In the genomic region with DNA sequence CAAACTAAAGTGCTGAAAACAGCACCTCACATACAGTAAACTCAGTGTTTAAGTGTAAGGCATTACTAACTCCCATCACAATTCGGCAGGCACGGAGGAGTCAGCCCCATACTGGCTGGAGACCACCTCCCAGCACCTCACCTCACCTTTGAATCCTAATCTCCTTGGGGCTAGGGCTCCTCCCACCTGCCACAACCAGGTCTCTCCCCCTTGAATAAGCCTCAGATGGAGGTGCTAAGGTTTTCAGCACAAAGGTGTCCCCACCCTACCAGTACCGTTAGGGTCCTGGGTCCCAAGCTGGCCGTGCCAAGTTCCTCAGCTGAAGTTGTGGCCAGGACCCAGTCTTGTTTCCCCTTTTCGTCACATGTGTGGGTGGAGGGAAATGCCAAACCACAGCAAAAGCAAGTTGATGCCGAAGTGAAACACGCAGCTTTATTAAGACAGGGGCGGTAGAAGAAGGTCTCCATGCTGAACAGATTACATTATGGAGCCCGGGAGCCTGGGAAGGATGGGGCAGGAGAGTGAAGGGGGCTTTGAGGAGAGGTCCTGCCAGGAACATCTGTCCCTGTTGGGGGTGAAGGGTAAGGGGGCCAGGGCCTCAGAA, we compare ENCODE assay signal across 8 cellular contexts. TPM values are rescaled to one million over a fixed set of nuclear protein-coding genes. Genes with fewer than 3 reads are reported as not detected.
DNase-seq lines count a peak whose midpoint lies in the region; ATAC-seq, FAIRE-seq and TF ChIP-seq lines count a peak whose summit lies in the region.

A gene with protein sequence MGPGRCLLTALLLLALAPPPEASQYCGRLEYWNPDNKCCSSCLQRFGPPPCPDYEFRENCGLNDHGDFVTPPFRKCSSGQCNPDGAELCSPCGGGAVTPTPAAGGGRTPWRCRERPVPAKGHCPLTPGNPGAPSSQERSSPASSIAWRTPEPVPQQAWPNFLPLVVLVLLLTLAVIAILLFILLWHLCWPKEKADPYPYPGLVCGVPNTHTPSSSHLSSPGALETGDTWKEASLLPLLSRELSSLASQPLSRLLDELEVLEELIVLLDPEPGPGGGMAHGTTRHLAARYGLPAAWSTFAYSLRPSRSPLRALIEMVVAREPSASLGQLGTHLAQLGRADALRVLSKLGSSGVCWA (minus strand): TSS at position 332 of the 604 bp plus-strand sequence. CDS start 1,272 bp downstream, outside the sequence.

- no peak for TF ChIP-seq RAD21 in neural cell (conservative IDR thresholded peaks at IDR 0.05)

- no peaks in the 10 kb centered on the region for H3K27me3 Mint-ChIP-seq in T-helper 17 cell

- TF ChIP-seq CTCF in ascending aorta (IDR thresholded peaks at IDR 0.05) (no peak), neural cell (IDR thresholded peaks at IDR 0.05; ENCODE audit: poor library complexity, severe bottlenecking) (no peak), tibial nerve (IDR thresholded peaks at IDR 0.05) (no peak)

- no peaks in the 10 kb centered on the region for H4K20me1 ChIP-seq in neural cell (ENCODE audit: insufficient read depth)

- WGBS in tibial nerve, 2 donors = 55 to 78% methylated on average over 9 of the region's 9 CpGs

- no peaks in the 10 kb centered on the region for H3F3A ChIP-seq in neural cell (ENCODE audit: insufficient read depth, low read length, poor library complexity, severe bottlenecking)

- H3K9ac ChIP-seq in neural cell (ENCODE audit: low read length) = peak within 1 kb of the TSS; percentile 67

- no peaks in the 10 kb centered on the region for H3K9me2 ChIP-seq in neural cell (ENCODE audit: insufficient read depth, low read length)

- peaks cover 14% of the 10 kb centered on the region for H3K79me2 ChIP-seq in neural cell (replicated peaks; ENCODE audit: insufficient read depth, low read length)

- intact Hi-C loops in ascending aorta (cut with DNase I) = loop anchor here (5.0 to 10.0 kb wide), 5 partner anchors 100 to 597 kb away; a partner anchor contains a TSS

- no peak for ATAC-seq in GM18505 (IDR thresholded peaks at IDR 0.05; ENCODE audit: unreplicated experiment)
- ATAC-seq in T-helper 17 cell = peak; percentile 6
- ATAC-seq in HG03439 (IDR thresholded peaks at IDR 0.05; ENCODE audit: unreplicated experiment) = no peak

- H3K36me3 Mint-ChIP-seq in T-helper 17 cell (ENCODE audit: low read depth) = peaks cover 4% of the 10 kb centered on the region

- TF ChIP-seq EP300 in neural cell (conservative IDR thresholded peaks at IDR 0.05; ENCODE audit: poor library complexity, severe bottlenecking) = no peak
- no peak for TF ChIP-seq EP300 in tibial nerve (IDR thresholded peaks at IDR 0.05)

- H3K4me1 ChIP-seq in ascending aorta = peaks cover 10 to 25% of the 10 kb centered on the region in 2 donors
- peaks cover 0 to 47% (median 32%) of the 10 kb centered on the region in 4 donors for H3K4me1 ChIP-seq in tibial nerve

- H3K36me3 ChIP-seq in ascending aorta = peaks cover 6 to 16% of the 10 kb centered on the region in 2 donors
- H3K36me3 ChIP-seq in neural cell (ENCODE audit: insufficient read depth, low read length) = no peaks in the 10 kb centered on the region
- H3K36me3 ChIP-seq in tibial nerve = peaks cover 3 to 26% (median 4%) of the 10 kb centered on the region in 3 donors

- H3K4me1 Mint-ChIP-seq in T-helper 17 cell = peaks cover 48% of the 10 kb centered on the region

- TF ChIP-seq POLR2A in GM18505 (IDR thresholded peaks at IDR 0.05; ENCODE audit: borderline replicate concordance, extremely low read depth, insufficient read depth, insufficient read length) = peak; percentile 79
- TF ChIP-seq POLR2A in tibial nerve (IDR thresholded peaks at IDR 0.05) = no peak

- no peaks in the 10 kb centered on the region for H3K27me3 ChIP-seq in ascending aorta
- H3K27me3 ChIP-seq in neural cell (ENCODE audit: insufficient read depth, low read depth, low read length) = no peaks in the 10 kb centered on the region
- H3K27me3 ChIP-seq in tibial nerve = no peaks in the 10 kb centered on the region

- no peak for FAIRE-seq in urothelium cell line (lab: Jason Lieb, UNC)

- H3K27ac ChIP-seq in ascending aorta (peak within 1 kb of the TSS; percentile 81 to 85), neural cell (ENCODE audit: low read length) (no peak within 1 kb of the TSS), tibial nerve (peak within 1 kb of the TSS in 3 of 4 donors; percentile 77 to 89 (median 89))

- H3K4me3 Mint-ChIP-seq in T-helper 17 cell = peak within 1 kb of the TSS; percentile 96

- H3K4me2 ChIP-seq in neural cell (ENCODE audit: low read length) = peak within 1 kb of the TSS; percentile 39

- no peak within 1 kb of the TSS for H2AFZ ChIP-seq in neural cell (ENCODE audit: low read depth, low read length)

- DNase-seq in T-helper 17 cell (peak in 2 of 3 donors; percentile 30 to 48), ascending aorta (ENCODE audit: low spot score in 2 of 2) (no peak), tibial nerve (ENCODE audit: low spot score in 2 of 2) (no peak), urothelium cell line (ENCODE audit: low spot score) (no peak), D341Med (ENCODE audit: low spot score) (no peak)

- H3K4me3 ChIP-seq in ascending aorta (peak within 1 kb of the TSS; percentile 56 to 70), neural cell (ENCODE audit: low read length) (peak within 1 kb of the TSS; percentile 69), tibial nerve (peak within 1 kb of the TSS in 2 of 4 donors; percentile 65 to 75)

- H3K27ac Mint-ChIP-seq in T-helper 17 cell = peak within 1 kb of the TSS; percentile 100

- H3K9me3 ChIP-seq in T-helper 17 cell (ENCODE audit: control insufficient read depth, low read length, poor library complexity, severe bottlenecking) (no peaks in the 10 kb centered on the region), ascending aorta (no peaks in the 10 kb centered on the region), neural cell (ENCODE audit: low read length) (no peaks in the 10 kb centered on the region), tibial nerve (no peaks in the 10 kb centered on the region)

TF ChIP-seq in neural cell, 6 proteins besides CTCF, POLR2A, EP300 and RAD21:
- TF ChIP-seq TAF1 (IDR thresholded peaks at IDR 0.05; ENCODE audit: low read depth) (no peak), EZH2 (IDR thresholded peaks at IDR 0.05; ENCODE audit: borderline replicate concordance, insufficient read depth, low read length, poor library complexity, severe bottlenecking) (no peak), MXI1 (conservative IDR thresholded peaks at IDR 0.05; ENCODE audit: poor library complexity, severe bottlenecking) (no peak), POLR2AphosphoS5 (IDR thresholded peaks at IDR 0.05) (no peak), SMC3 (conservative IDR thresholded peaks at IDR 0.05; ENCODE audit: poor library complexity) (no peak)
- TF ChIP-seq, protein P1, sequence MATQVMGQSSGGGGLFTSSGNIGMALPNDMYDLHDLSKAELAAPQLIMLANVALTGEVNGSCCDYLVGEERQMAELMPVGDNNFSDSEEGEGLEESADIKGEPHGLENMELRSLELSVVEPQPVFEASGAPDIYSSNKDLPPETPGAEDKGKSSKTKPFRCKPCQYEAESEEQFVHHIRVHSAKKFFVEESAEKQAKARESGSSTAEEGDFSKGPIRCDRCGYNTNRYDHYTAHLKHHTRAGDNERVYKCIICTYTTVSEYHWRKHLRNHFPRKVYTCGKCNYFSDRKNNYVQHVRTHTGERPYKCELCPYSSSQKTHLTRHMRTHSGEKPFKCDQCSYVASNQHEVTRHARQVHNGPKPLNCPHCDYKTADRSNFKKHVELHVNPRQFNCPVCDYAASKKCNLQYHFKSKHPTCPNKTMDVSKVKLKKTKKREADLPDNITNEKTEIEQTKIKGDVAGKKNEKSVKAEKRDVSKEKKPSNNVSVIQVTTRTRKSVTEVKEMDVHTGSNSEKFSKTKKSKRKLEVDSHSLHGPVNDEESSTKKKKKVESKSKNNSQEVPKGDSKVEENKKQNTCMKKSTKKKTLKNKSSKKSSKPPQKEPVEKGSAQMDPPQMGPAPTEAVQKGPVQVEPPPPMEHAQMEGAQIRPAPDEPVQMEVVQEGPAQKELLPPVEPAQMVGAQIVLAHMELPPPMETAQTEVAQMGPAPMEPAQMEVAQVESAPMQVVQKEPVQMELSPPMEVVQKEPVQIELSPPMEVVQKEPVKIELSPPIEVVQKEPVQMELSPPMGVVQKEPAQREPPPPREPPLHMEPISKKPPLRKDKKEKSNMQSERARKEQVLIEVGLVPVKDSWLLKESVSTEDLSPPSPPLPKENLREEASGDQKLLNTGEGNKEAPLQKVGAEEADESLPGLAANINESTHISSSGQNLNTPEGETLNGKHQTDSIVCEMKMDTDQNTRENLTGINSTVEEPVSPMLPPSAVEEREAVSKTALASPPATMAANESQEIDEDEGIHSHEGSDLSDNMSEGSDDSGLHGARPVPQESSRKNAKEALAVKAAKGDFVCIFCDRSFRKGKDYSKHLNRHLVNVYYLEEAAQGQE (IDR thresholded peaks at IDR 0.05; ENCODE audit: borderline replicate concordance) = no peak

RNA-seq across cellular contexts. Expression of the gene that starts here (rescaled TPM):
- 10 to 100 TPM; 48.1 to 59.0 TPM for total RNA-seq in T-helper 17 cell
- not detected for total RNA-seq in ascending aorta
- 4.6 and 7.2 TPM in 2 replicates for polyA plus RNA-seq in neural cell
- polyA minus RNA-seq in neural cell = not detected in 2 replicates
- total RNA-seq in tibial nerve = 10 to 100 TPM in 2 of 4 donors, 1 to 10 TPM in 2; 4.8 to 25.5 (median 10.7) TPM

Comparison
In these comparisons a context has a peak if more than half of its experiments do, and no peak if none do; other contexts are left out.
1. DNase-seq: peak in T-helper 17 cell (2 of 3); none in ascending aorta (0 of 2), tibial nerve (0 of 2), urothelium cell line (single experiment) and D341Med (single experiment).